ENCODE assay signal across 12 cellular contexts in genomic region chr1:45730780-45731319, GRCh38. TPM values are rescaled to one million over a fixed set of nuclear protein-coding genes. Genes with fewer than 3 reads are reported as not detected.
DNase-seq lines count a peak whose midpoint lies in the region; ATAC-seq and TF ChIP-seq lines count a peak whose summit lies in the region.
"Had no signal": no experiment of that assay in that cellular context is flagged by ENCODE, and none has a peak within 500 bp of the region (broad histone marks: within the 10 kb centered on the region; RNA-seq: fewer than 3 reads in every experiment).

No MANE protein-coding gene starts in this region.

- H3K27ac ChIP-seq in Karpas-422 (ENCODE audit: low read length) (peak overlapping the region; percentile 16; the same call in 1 of the 2 replicates), PC-9 (peak overlapping the region; percentile 23), lower lobe of right lung (peak overlapping the region; percentile 48), suprapubic skin (peak overlapping the region; percentile 39)

- H3F3A ChIP-seq in PC-9 (ENCODE audit: insufficient read depth, low read depth): peaks cover 23% of the 10 kb centered on the region

- H2AFZ ChIP-seq in Karpas-422 (ENCODE audit: low read length) (0 out of 2 replicates have a peak overlapping the region, but pooled peaks have one; percentile 24), PC-9 (no peak overlapping the region)

- H3K79me2 ChIP-seq in Karpas-422 (ENCODE audit: low read length) (no peaks in the 10 kb centered on the region), PC-9 (ENCODE audit: low read depth) (no peaks in the 10 kb centered on the region)

- intact Hi-C loops in PC-9 (cut with micrococcal nuclease; ENCODE audit: unreplicated experiment): loop anchor here (10.0 kb wide), 1 partner anchor 144 kb away; no protein-coding TSS in a partner anchor
- intact Hi-C loops in lower lobe of right lung (cut with DNase I): no loop called here

- no peak for TF ChIP-seq EP300 in suprapubic skin (IDR thresholded peaks at IDR 0.05)

- no peak overlapping the region for H3K9ac ChIP-seq in Karpas-422 (ENCODE audit: low read length)

- H3K36me3 Mint-ChIP-seq in T-cell: peaks cover 15% of the 10 kb centered on the region

- POLR2A ChIA-PET in PC-9 (lab: Charles Lee; ENCODE audit: unreplicated experiment): interaction anchor here (0.5 to 0.6 kb wide), 2 partner anchors 51 to 999 kb away, joined by 4 to 23 read pairs; no protein-coding TSS in a partner anchor
- POLR2A ChIA-PET in T-cell (lab: Charles Lee): no interaction called here

- H3K9me3 Mint-ChIP-seq in T-cell: no peaks in the 10 kb centered on the region
- H3K9me3 Mint-ChIP-seq: CD8-positive, alpha-beta memory T cell had no signal

- H3K9me2 ChIP-seq in Karpas-422 (replicated peaks; ENCODE audit: insufficient read depth, low read length) (no peaks in the 10 kb centered on the region), PC-9 (ENCODE audit: insufficient read depth) (no peaks in the 10 kb centered on the region)

- H3K27me3 ChIP-seq in Karpas-422 (ENCODE audit: low read length): no peaks in the 10 kb centered on the region
- H3K27me3 ChIP-seq in PC-9 (ENCODE audit: insufficient read depth, low read depth): no peaks in the 10 kb centered on the region
- H3K27me3 ChIP-seq in lower lobe of right lung (ENCODE audit: low read depth): no peaks in the 10 kb centered on the region
- no peaks in the 10 kb centered on the region for H3K27me3 ChIP-seq in suprapubic skin

- 100% methylated on average over 1 of the region's 1 CpG for WGBS in suprapubic skin

- H3K4me2 ChIP-seq in Karpas-422 (ENCODE audit: low read depth, low read length, poor library complexity, severe bottlenecking) (no peak overlapping the region), PC-9 (peak overlapping the region; percentile 50)

- H3K27me3 Mint-ChIP-seq in T-cell: no peaks in the 10 kb centered on the region
- H3K27me3 Mint-ChIP-seq: CD8-positive, alpha-beta memory T cell had no signal

- DNase-seq in Karpas-422: no peak
- DNase-seq in PC-9: no peak
- no peak for DNase-seq in lower lobe of right lung
- no peak for DNase-seq in suprapubic skin (ENCODE audit: low spot score in 2 of 2)
- DNase-seq in NCI-H2107 (lab: John Stamatoyannopoulos, UW): no peak
- DNase-seq in T-cell: no peak
- DNase-seq: CD8-positive, alpha-beta memory T cell; H7; IMR-90; NCI-H446 treated with DMSO at 0.1 percent for 48 hours; NCI-H774 had no signal

- H3K4me3 Mint-ChIP-seq in T-cell: no peak overlapping the region
- H3K4me3 Mint-ChIP-seq: CD8-positive, alpha-beta memory T cell had no signal

- H3K36me3 ChIP-seq in Karpas-422 (ENCODE audit: insufficient read depth, low read length): no peaks in the 10 kb centered on the region
- H3K36me3 ChIP-seq in PC-9 (ENCODE audit: low read depth): 0 out of 2 replicates have a peak, but pooled peaks cover 2% of the 10 kb centered on the region
- H3K36me3 ChIP-seq in lower lobe of right lung: peaks cover 23% of the 10 kb centered on the region
- H3K36me3 ChIP-seq in suprapubic skin: peaks cover 16% of the 10 kb centered on the region

- peaks cover 12 to 24% (median 17%) of the 10 kb centered on the region in 3 donors for H3K4me1 Mint-ChIP-seq in T-cell

- H4K20me1 ChIP-seq in Karpas-422 (ENCODE audit: insufficient read depth, low read depth, low read length): no peaks in the 10 kb centered on the region
- H4K20me1 ChIP-seq in PC-9 (ENCODE audit: insufficient read depth): no peaks in the 10 kb centered on the region

- CTCF ChIA-PET in PC-9 (lab: Charles Lee): interaction anchor here (0.7 kb wide), 1 partner anchor 12 kb away, joined by 4 read pairs; no protein-coding TSS in a partner anchor
- CTCF ChIA-PET in T-cell (lab: Charles Lee): no interaction called here

- no peaks in the 10 kb centered on the region for H3K9me3 ChIP-seq in Karpas-422 (ENCODE audit: low read length)
- no peaks in the 10 kb centered on the region for H3K9me3 ChIP-seq in PC-9 (ENCODE audit: insufficient read depth, low read depth)
- no peaks in the 10 kb centered on the region for H3K9me3 ChIP-seq in lower lobe of right lung
- no peaks in the 10 kb centered on the region for H3K9me3 ChIP-seq in suprapubic skin

- TF ChIP-seq CTCF in PC-9 (conservative IDR thresholded peaks at IDR 0.05) (no peak), lower lobe of right lung (IDR thresholded peaks at IDR 0.05) (no peak), suprapubic skin (IDR thresholded peaks at IDR 0.05) (no peak)

- H3K4me1 ChIP-seq in Karpas-422 (ENCODE audit: low read length) (peaks cover 12% of the 10 kb centered on the region), PC-9 (replicated peaks; ENCODE audit: insufficient read depth) (peaks cover 28% of the 10 kb centered on the region), lower lobe of right lung (peaks cover 9% of the 10 kb centered on the region), suprapubic skin (peaks cover 9% of the 10 kb centered on the region)

- H3K27ac Mint-ChIP-seq in T-cell: peak overlapping the region in 1 of 2 donors; percentile 4

- H3K4me3 ChIP-seq in Karpas-422 (ENCODE audit: low read length) (no peak overlapping the region), PC-9 (no peak overlapping the region), lower lobe of right lung (no peak overlapping the region), suprapubic skin (no peak overlapping the region)

- TF ChIP-seq POLR2A in suprapubic skin (IDR thresholded peaks at IDR 0.05): no peak

- no TSS peak for BruUV-seq in PC-9 (replicated peaks; lab: Mats Ljungman, UMichigan)

- ATAC-seq in lower lobe of right lung: no peak
- ATAC-seq in HG03571 (IDR thresholded peaks at IDR 0.05; ENCODE audit: unreplicated experiment): no peak
- ATAC-seq in T-cell (replicated peaks in 1 of 4): no peak

RNA-seq across cellular contexts. Expression of gene IPP, which starts 19.6 kb away (rescaled TPM):
- total RNA-seq in Karpas-422 (2014; rRNA removed; shearing (Covaris generic); ENCODE audit: low replicate concordance): 5.3 and 8.2 TPM in 2 replicates
- 25.2 and 25.4 TPM in 2 replicates for total RNA-seq in PC-9 (2021)
- 13.4 TPM for total RNA-seq in lower lobe of right lung
- total RNA-seq in suprapubic skin: 10 to 100 TPM in 3 of 4 donors, 1 to 10 TPM in 1; 7.0 to 11.8 (median 11.3) TPM
- 10 to 100 TPM; 10.0 to 14.8 (median 13.0) TPM for total RNA-seq in T-cell

RNA-seq across cellular contexts. Expression of gene TMEM69, which starts 42.9 kb away (rescaled TPM):
- 28.9 and 86.1 TPM in 2 replicates for total RNA-seq in Karpas-422 (2014; rRNA removed; shearing (Covaris generic); ENCODE audit: low replicate concordance)
- total RNA-seq in PC-9 (2021): 25.5 and 49.4 TPM in 2 replicates
- 16.8 TPM for total RNA-seq in lower lobe of right lung
- total RNA-seq in suprapubic skin: 10 to 100 TPM; 13.8 to 27.7 (median 19.3) TPM
- total RNA-seq in T-cell: 10 to 100 TPM; 11.0 to 19.7 (median 16.5) TPM

RNA-seq across cellular contexts. Expression of gene GPBP1L1, which starts 44.5 kb away (rescaled TPM):
- total RNA-seq in Karpas-422 (2014; rRNA removed; shearing (Covaris generic); ENCODE audit: low replicate concordance): 95.8 and 98.0 TPM in 2 replicates
- 124 and 138 TPM in 2 replicates for total RNA-seq in PC-9 (2021)
- total RNA-seq in lower lobe of right lung: 146 TPM
- total RNA-seq in suprapubic skin: 100 to 1,000 TPM; 121 to 219 (median 131) TPM
- 100 to 1,000 TPM; 124 to 155 (median 151) TPM for total RNA-seq in T-cell
